ENCODE assay signal across 1 cellular context in genomic region chr1:94807742-94808491, GRCh38.
TF ChIP-seq lines count a peak whose summit lies in the region.

No MANE protein-coding gene starts in this region.

TF ChIP-seq in endothelial cell of umbilical vein, 7 proteins besides CTCF, POLR2A, EP300 and RAD21 (continued from another document):
- TF ChIP-seq FOS (IDR thresholded peaks at IDR 0.05; ENCODE audit: borderline replicate concordance, insufficient read depth, low read length) (peak; percentile 60), GATA2 (IDR thresholded peaks at IDR 0.05; ENCODE audit: insufficient read depth, insufficient read length, low read depth, low read length) (peak; percentile 97), MYC (IDR thresholded peaks at IDR 0.05; ENCODE audit: low read depth, low read length) (no peak), POLR2AphosphoS5 (IDR thresholded peaks at IDR 0.05; ENCODE audit: insufficient read depth, low read depth, low read length) (peak; percentile 83), JUN (IDR thresholded peaks at IDR 0.05; ENCODE audit: borderline replicate concordance, insufficient read depth, insufficient read length, low read depth) (no peak)
